Comparison of ENCODE assay signal across 8 cellular contexts in the genomic region with DNA sequence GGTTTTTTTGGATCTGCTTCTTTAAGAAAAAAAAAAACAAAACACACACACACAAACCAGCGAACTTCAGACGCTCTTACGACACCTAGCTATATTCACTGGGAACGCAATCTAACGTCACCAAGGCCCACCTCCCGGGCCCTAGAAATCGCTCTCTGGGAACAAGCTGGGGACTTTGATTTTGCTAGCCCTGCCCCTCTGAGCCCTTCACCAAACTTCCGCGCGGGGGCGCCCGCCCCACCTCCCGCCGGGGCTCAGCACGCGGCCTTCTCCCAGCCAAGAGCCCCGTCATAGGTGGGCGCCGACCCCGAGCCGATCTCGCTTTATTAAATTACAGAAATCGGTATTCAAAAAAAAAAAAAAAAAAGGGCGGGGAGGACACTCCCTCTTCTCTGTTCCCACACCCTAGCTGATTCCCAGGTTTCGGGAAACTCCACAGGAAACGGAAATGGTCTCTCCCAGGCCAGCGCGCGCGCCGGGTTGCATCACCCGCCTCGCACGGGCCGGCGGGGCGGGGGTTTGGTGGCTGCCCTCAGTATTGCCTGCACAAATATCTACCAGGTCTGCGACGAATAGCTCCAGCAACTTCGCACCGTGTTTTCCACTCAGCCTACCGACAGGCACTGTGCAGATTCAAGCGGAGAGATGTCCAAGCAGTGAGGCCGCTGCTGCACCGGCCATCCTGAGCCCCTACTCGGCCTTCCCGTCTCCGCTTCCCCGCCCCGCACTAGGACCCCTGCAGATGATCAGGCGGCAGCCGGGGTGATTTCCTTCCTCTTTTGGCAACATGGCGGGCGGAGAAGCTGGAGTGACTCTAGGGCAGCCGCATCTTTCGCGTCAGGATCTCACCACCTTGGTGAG. TPM values are rescaled to one million over a fixed set of nuclear protein-coding genes. Genes with fewer than 3 reads are reported as not detected.
A peak's percentile ranks its signal among the peaks of the same experiment; 100 is the strongest.
DNase-seq lines count a peak whose midpoint lies in the region; ATAC-seq and TF ChIP-seq lines count a peak whose summit lies in the region.

TSS of gene EIF2S3 (plus strand) at position 775 of the 861 bp plus-strand sequence. CDS start at position 788, 13 bp downstream.

- H3K9me3 Mint-ChIP-seq in activated T-helper 2 cell treated with anti-CD3 and anti-CD28 coated beads, Interferon-gamma antibody, Interleukin-2, Interleukin-4, amounts not matched to agents 10 μg/mL and 5 μg/mL and 100 μg/mL, durations not matched to agents 14 hours and 24 hours and 36 hours, result no peaks in the 10 kb centered on the region
- H3K9me3 Mint-ChIP-seq in natural killer cell treated with Interleukin-12 subunit alpha and Interleukin-12 subunit beta and Interleukin-15 and Interleukin-18, amount 100 ng/mL, for 72 hours, result no peaks in the 10 kb centered on the region

- no peak within 1 kb of the TSS for H3K4me3 Mint-ChIP-seq in activated T-helper 2 cell treated with anti-CD3 and anti-CD28 coated beads, Interferon-gamma antibody, Interleukin-2, Interleukin-4, amounts not matched to agents 10 μg/mL and 5 μg/mL and 100 μg/mL, durations not matched to agents 14 hours and 24 hours and 36 hours (ENCODE audit: low read depth)
- H3K4me3 Mint-ChIP-seq in natural killer cell treated with Interleukin-12 subunit alpha and Interleukin-12 subunit beta and Interleukin-15 and Interleukin-18, amount 100 ng/mL, for 72 hours, result no peak within 1 kb of the TSS

- ATAC-seq in natural killer cell treated with Interleukin-12 subunit alpha and Interleukin-12 subunit beta and Interleukin-15 and Interleukin-18, amount 100 ng/mL, for 72 hours, result peak; percentile 93
- ATAC-seq in stimulated activated naive CD8-positive, alpha-beta T cell treated with anti-CD3 and anti-CD28 coated beads, Interleukin-15, Interleukin-2, amounts not matched to agents 100 U/mL and 50 U/mL, for 24 hours, result peak; percentile 91

- no peaks in the 10 kb centered on the region for H3K27me3 Mint-ChIP-seq in activated T-helper 2 cell treated with anti-CD3 and anti-CD28 coated beads, Interferon-gamma antibody, Interleukin-2, Interleukin-4, amounts not matched to agents 10 μg/mL and 5 μg/mL and 100 μg/mL, durations not matched to agents 14 hours and 24 hours and 36 hours (ENCODE audit: low read depth)
- H3K27me3 Mint-ChIP-seq in natural killer cell treated with Interleukin-12 subunit alpha and Interleukin-12 subunit beta and Interleukin-15 and Interleukin-18, amount 100 ng/mL, for 72 hours, result no peaks in the 10 kb centered on the region

- H3K27ac Mint-ChIP-seq in activated T-helper 2 cell treated with anti-CD3 and anti-CD28 coated beads, Interferon-gamma antibody, Interleukin-2, Interleukin-4, amounts not matched to agents 10 μg/mL and 5 μg/mL and 100 μg/mL, durations not matched to agents 14 hours and 24 hours and 36 hours, result peak within 1 kb of the TSS; percentile 99
- no peak within 1 kb of the TSS for H3K27ac Mint-ChIP-seq in natural killer cell treated with Interleukin-12 subunit alpha and Interleukin-12 subunit beta and Interleukin-15 and Interleukin-18, amount 100 ng/mL, for 72 hours

- peak; percentile 95 for DNase-seq in G401 (ENCODE audit: low spot score)
- DNase-seq in H7, result peak; percentile 94
- DNase-seq in M059J (ENCODE audit: low read depth), result peak; percentile 95
- peak; percentile 84 for DNase-seq in activated T-helper 2 cell treated with anti-CD3 and anti-CD28 coated beads, Interferon-gamma antibody, Interleukin-2, Interleukin-4, amounts not matched to agents 10 μg/mL and 5 μg/mL and 100 μg/mL, durations not matched to agents 14 hours and 24 hours and 36 hours (ENCODE audit: low spot score)
- peak; percentile 96 for DNase-seq in fibroblast of peridontal ligament (ENCODE audit: extremely low read depth)
- peak; percentile 92 for DNase-seq in natural killer cell treated with Interleukin-12 subunit alpha and Interleukin-12 subunit beta and Interleukin-15 and Interleukin-18, amount 100 ng/mL, for 72 hours (ENCODE audit: low spot score)
- DNase-seq in stimulated activated naive CD8-positive, alpha-beta T cell treated with anti-CD3 and anti-CD28 coated beads, Interleukin-15, Interleukin-2, amounts not matched to agents 100 U/mL and 50 U/mL, for 24 hours, result peak; percentile 82

- intact Hi-C loops in activated T-helper 2 cell treated with anti-CD3 and anti-CD28 coated beads, Interferon-gamma antibody, Interleukin-2, Interleukin-4, amounts not matched to agents 10 μg/mL and 5 μg/mL and 100 μg/mL, durations not matched to agents 14 hours and 24 hours and 36 hours (cut with micrococcal nuclease), result loop anchor here (1.0 to 5.0 kb wide), 8 partner anchors 26 to 312 kb away; partner anchors contain the start of genes ACOT9, CXorf58 and SAT1

- in situ Hi-C loops in G401 (cut with HindIII; ENCODE audit: low sequenced_read_pairs), result no loop called here

- H3K36me3 Mint-ChIP-seq in activated T-helper 2 cell treated with anti-CD3 and anti-CD28 coated beads, Interferon-gamma antibody, Interleukin-2, Interleukin-4, amounts not matched to agents 10 μg/mL and 5 μg/mL and 100 μg/mL, durations not matched to agents 14 hours and 24 hours and 36 hours (ENCODE audit: low read depth), result peaks cover 19% of the 10 kb centered on the region
- H3K36me3 Mint-ChIP-seq in natural killer cell treated with Interleukin-12 subunit alpha and Interleukin-12 subunit beta and Interleukin-15 and Interleukin-18, amount 100 ng/mL, for 72 hours, result no peaks in the 10 kb centered on the region

- peaks cover 14% of the 10 kb centered on the region for H3K36me3 ChIP-seq in H7 (replicated peaks; ENCODE audit: control insufficient read depth, insufficient read depth, low read length)

- peaks cover 5% of the 10 kb centered on the region for H3K4me1 Mint-ChIP-seq in activated T-helper 2 cell treated with anti-CD3 and anti-CD28 coated beads, Interferon-gamma antibody, Interleukin-2, Interleukin-4, amounts not matched to agents 10 μg/mL and 5 μg/mL and 100 μg/mL, durations not matched to agents 14 hours and 24 hours and 36 hours (ENCODE audit: low read depth)
- H3K4me1 Mint-ChIP-seq in natural killer cell treated with Interleukin-12 subunit alpha and Interleukin-12 subunit beta and Interleukin-15 and Interleukin-18, amount 100 ng/mL, for 72 hours (ENCODE audit: low read depth in 2 of 2), result peaks cover 0 to 4% of the 10 kb centered on the region in 2 donors

- TF ChIP-seq POLR2A in Raji (IDR thresholded peaks at IDR 0.05; ENCODE audit: insufficient read depth, low read depth, low read length), result peak; percentile 83

- H3K4me3 ChIP-seq in H7 (ENCODE audit: insufficient read depth, low read depth, low read length), result peak within 1 kb of the TSS; percentile 98; the same call in 1 of the 2 replicates

- H3K27me3 ChIP-seq in H7 (ENCODE audit: control insufficient read depth, insufficient read depth, low read length), result no peaks in the 10 kb centered on the region

RNA-seq across cellular contexts. Expression of gene EIF2S3, which starts in this region (rescaled TPM):
- 176 and 229 TPM in 2 replicates for total RNA-seq in G401 (2014; rRNA removed; shearing (Covaris generic))
- 423 and 499 TPM in 2 replicates for total RNA-seq in H7 (2014; rRNA removed; shearing (Covaris generic))
- total RNA-seq in M059J (2014; rRNA removed; shearing (Covaris generic)), result 208 and 274 TPM in 2 replicates
- total RNA-seq in activated T-helper 2 cell treated with anti-CD3 and anti-CD28 coated beads, Interferon-gamma antibody, Interleukin-2, Interleukin-4, amounts not matched to agents 10 μg/mL and 5 μg/mL and 100 μg/mL, durations not matched to agents 14 hours and 24 hours and 36 hours, result 188 and 189 TPM in 2 replicates
- total RNA-seq in natural killer cell treated with Interleukin-12 subunit alpha and Interleukin-12 subunit beta and Interleukin-15 and Interleukin-18, amount 100 ng/mL, for 72 hours, result 100 to 1,000 TPM; 174 to 194 TPM

Comparison
In these comparisons a context has a peak if more than half of its experiments do, and no peak if none do; other contexts are left out.
1. Peak in every context shown above with its lines: DNase-seq, ATAC-seq and H3K4me3 ChIP-seq.